ENCODE assay signal across 23 cellular contexts in the genomic region with DNA sequence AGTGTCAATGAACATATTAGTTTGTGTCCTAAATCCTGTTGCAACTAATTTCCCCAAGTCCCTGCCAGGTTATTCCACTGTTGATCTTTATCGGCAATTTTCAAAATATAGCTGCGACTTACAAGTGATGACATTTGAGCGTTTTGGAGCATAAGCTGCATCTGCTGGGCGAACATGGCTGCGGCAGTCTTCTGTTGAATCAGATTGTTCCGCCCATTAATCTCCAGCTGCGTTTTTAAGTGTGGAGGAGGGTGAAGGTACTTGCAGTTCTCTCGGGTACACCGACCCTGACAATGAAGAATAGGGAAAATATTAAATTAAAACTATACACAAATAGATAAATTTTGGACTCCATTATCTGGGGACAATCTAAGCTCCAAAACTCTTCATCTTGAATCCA.
"Had no signal": no experiment of that assay in that cellular context is flagged by ENCODE, and none has a peak within 500 bp of the region (broad histone marks: within the 10 kb centered on the region; RNA-seq: fewer than 3 reads in every experiment).

No MANE protein-coding gene starts in this region.

- DNase-seq: effector CD8-positive, alpha-beta T cell; endodermal cell; foreskin fibroblast; gastrocnemius medialis; head of caudate nucleus; mucosa of descending colon; naive B cell; right lobe of liver; small intestine; stimulated activated CD4-positive, alpha-beta T cell treated with anti-CD3 and anti-CD28 coated beads, Interleukin-15, amount 100 ng/mL, for 24 hours; stimulated activated CD4-positive, alpha-beta T cell treated with anti-CD3 and anti-CD28 coated beads, Interleukin-2, amount 100 ng/mL, for 48 hours; stimulated activated naive B cell treated with anti-CD40 and anti-IgM and Interleukin-4, amounts not matched to agents 10 μg/mL and 1 μg/mL and 100 μg/mL, for 72 hours; upper lobe of left lung had no signal

- ATAC-seq: esophagus mucosa; gastrocnemius medialis; left lobe of liver; mucosa of descending colon; natural killer cell treated with Interleukin-12 subunit alpha and Interleukin-12 subunit beta and Interleukin-15 and Interleukin-18, amount 100 ng/mL, for 72 hours; right lobe of liver; stimulated activated naive B cell treated with anti-CD40 and anti-IgM and Interleukin-4, amounts not matched to agents 10 μg/mL and 1 μg/mL and 100 μg/mL, for 72 hours had no signal

- H3K27me3 Mint-ChIP-seq: dendritic cell treated with granulocyte-macrophage colony-stimulating factor and Interleukin-4, amounts not matched to agents 40 ng/mL and 50 ng/mL, for 4 days; memory B cell; naive B cell; natural killer cell treated with Interleukin-12 subunit alpha and Interleukin-12 subunit beta and Interleukin-15 and Interleukin-18, amount 100 ng/mL, for 72 hours; progenitor cell of endocrine pancreas; stimulated activated naive B cell treated with anti-CD40 and anti-IgM and Interleukin-4, amounts not matched to agents 10 μg/mL and 1 μg/mL and 100 μg/mL, for 72 hours; stimulated activated naive CD8-positive, alpha-beta T cell treated with anti-CD3 and anti-CD28 coated beads, Interleukin-15, Interleukin-2, amounts not matched to agents 100 ng/mL and 50 ng/mL, for 24 hours had no signal

- H3K9me3 Mint-ChIP-seq: dendritic cell treated with granulocyte-macrophage colony-stimulating factor and Interleukin-4, amounts not matched to agents 40 ng/mL and 50 ng/mL, for 4 days; endodermal cell; memory B cell; naive B cell; natural killer cell treated with Interleukin-12 subunit alpha and Interleukin-12 subunit beta and Interleukin-15 and Interleukin-18, amount 100 ng/mL, for 72 hours; neural progenitor cell; stimulated activated naive B cell treated with anti-CD40 and anti-IgM and Interleukin-4, amounts not matched to agents 10 μg/mL and 1 μg/mL and 100 μg/mL, for 72 hours; stimulated activated naive CD8-positive, alpha-beta T cell treated with anti-CD3 and anti-CD28 coated beads, Interleukin-15, Interleukin-2, amounts not matched to agents 100 ng/mL and 50 ng/mL, for 24 hours had no signal

- H3K4me3 Mint-ChIP-seq: dendritic cell treated with granulocyte-macrophage colony-stimulating factor and Interleukin-4, amounts not matched to agents 40 ng/mL and 50 ng/mL, for 4 days; endodermal cell; memory B cell; natural killer cell treated with Interleukin-12 subunit alpha and Interleukin-12 subunit beta and Interleukin-15 and Interleukin-18, amount 100 ng/mL, for 72 hours; neural progenitor cell; stimulated activated naive B cell treated with anti-CD40 and anti-IgM and Interleukin-4, amounts not matched to agents 10 μg/mL and 1 μg/mL and 100 μg/mL, for 72 hours; stimulated activated naive CD8-positive, alpha-beta T cell treated with anti-CD3 and anti-CD28 coated beads, Interleukin-15, Interleukin-2, amounts not matched to agents 100 ng/mL and 50 ng/mL, for 24 hours had no signal

- H3K27ac Mint-ChIP-seq: dendritic cell treated with granulocyte-macrophage colony-stimulating factor and Interleukin-4, amounts not matched to agents 40 ng/mL and 50 ng/mL, for 4 days; endodermal cell; memory B cell; naive B cell; natural killer cell treated with Interleukin-12 subunit alpha and Interleukin-12 subunit beta and Interleukin-15 and Interleukin-18, amount 100 ng/mL, for 72 hours; neural progenitor cell; progenitor cell of endocrine pancreas; stimulated activated naive B cell treated with anti-CD40 and anti-IgM and Interleukin-4, amounts not matched to agents 10 μg/mL and 1 μg/mL and 100 μg/mL, for 72 hours; stimulated activated naive CD8-positive, alpha-beta T cell treated with anti-CD3 and anti-CD28 coated beads, Interleukin-15, Interleukin-2, amounts not matched to agents 100 ng/mL and 50 ng/mL, for 24 hours had no signal

- FAIRE-seq: keratinocyte, small intestine, urothelium cell line had no signal

- H3K36me3 Mint-ChIP-seq: natural killer cell treated with Interleukin-12 subunit alpha and Interleukin-12 subunit beta and Interleukin-15 and Interleukin-18, amount 100 ng/mL, for 72 hours had no signal
